Comparison of ENCODE assay signal across 22 cellular contexts in the genomic region with DNA sequence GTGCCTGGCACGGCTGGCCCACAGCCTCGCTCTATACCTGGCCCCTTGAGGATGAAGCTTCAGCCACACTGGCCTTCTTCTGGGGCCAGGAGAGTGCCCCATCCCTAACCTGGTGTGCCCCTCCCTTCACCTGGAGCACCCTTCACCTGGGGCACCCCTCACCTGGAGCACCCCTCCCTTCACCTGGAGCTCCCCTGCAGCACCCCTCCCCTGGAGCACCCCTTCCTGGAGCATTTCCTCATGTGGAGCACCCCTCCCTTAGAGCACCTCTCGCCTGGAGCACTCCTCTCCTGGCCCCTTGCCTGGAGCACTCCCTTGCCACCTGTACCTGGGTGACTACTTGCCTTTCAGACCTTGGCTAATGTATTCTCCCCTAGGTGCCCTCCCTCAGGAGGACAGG. TPM values are rescaled to one million over a fixed set of nuclear protein-coding genes. Genes with fewer than 3 reads are reported as not detected.
DNase-seq lines count a peak whose midpoint lies in the region; ATAC-seq, FAIRE-seq and TF ChIP-seq lines count a peak whose summit lies in the region.
"Had no signal": no experiment of that assay in that cellular context is flagged by ENCODE, and none has a peak within 500 bp of the region (broad histone marks: within the 10 kb centered on the region; RNA-seq: fewer than 3 reads in every experiment).

No MANE protein-coding gene starts in this region.

- no peaks in the 10 kb centered on the region for H3K9me3 ChIP-seq in K562 (replicated peaks; ENCODE audit: control insufficient read depth, insufficient read depth, low read depth, low read length)
- H3K9me3 ChIP-seq: BLaER1 treated with 17β-estradiol and CSF1 and Interleukin-3, amounts not matched to agents 10 nM and 100 nM had no signal

- TF ChIP-seq POLR2A in K562 (conservative IDR thresholded peaks at IDR 0.05) = no peak

- no peaks in the 10 kb centered on the region for H3K79me2 ChIP-seq in K562 (ENCODE audit: control insufficient read depth, insufficient read depth, low read length)

- H3K27ac Mint-ChIP-seq in nephron = no peak overlapping the region
- H3K27ac Mint-ChIP-seq: CD8-positive, alpha-beta memory T cell; GM23338 had no signal

- H3K36me3 Mint-ChIP-seq in nephron (ENCODE audit: low read depth) = no peaks in the 10 kb centered on the region
- H3K36me3 Mint-ChIP-seq: CD8-positive, alpha-beta memory T cell; IgD-negative memory B cell had no signal

- H3K4me3 ChIP-seq in K562 = no peak overlapping the region
- H3K4me3 ChIP-seq: BLaER1 treated with 17β-estradiol and CSF1 and Interleukin-3, amounts not matched to agents 10 nM and 100 nM; GM23338 had no signal

- no peak overlapping the region for H2AFZ ChIP-seq in K562 (ENCODE audit: low read depth, low read length)
- H2AFZ ChIP-seq: GM23338 had no signal

- TF ChIP-seq RAD21 in K562 (CRISPR knock-in tag; conservative IDR thresholded peaks at IDR 0.05 in 1 of 2, IDR thresholded peaks at IDR 0.05 in 1 of 2) = no peak

- DNase-seq in NCI-H69 (lab: John Stamatoyannopoulos, UW) (peak; percentile 40), K562 (ENCODE audit: extremely low read depth in 1 of 4, low spot score in 3 of 4) (no peak), kidney glomerular epithelial cell (lab: John Stamatoyannopoulos, UW) (no peak), NCI-H2171 treated with DMSO at 0.1 percent for 48 hours (lab: John Stamatoyannopoulos, UW) (no peak)
- DNase-seq: CD8-positive, alpha-beta memory T cell; DMS53; EL; NCI-H1105; NCI-H1694; NCI-H2081 treated with DMSO at 0.1 percent for 48 hours; NCI-H748 treated with DMSO at 0.1 percent for 48 hours; Right ventricle myocardium superior had no signal

- no peak for FAIRE-seq in K562 (lab: Jason Lieb, UNC)
- FAIRE-seq: GM12891, GM18507, HTR-8/SVneo, RCC 7860 had no signal

- H3K4me1 ChIP-seq in K562 (replicated peaks in 1 of 2; ENCODE audit: control insufficient read depth in 2 of 2, insufficient read depth in 2 of 2, low read length in 2 of 2) = peaks cover 0 to 65% of the 10 kb centered on the region in 2 experiments; a peak in 3 of 5 replicates

- intact Hi-C loops in K562 (cut with micrococcal nuclease) = no loop called here

- CTCF ChIA-PET in K562 (lab: Yijun Ruan, JAX; ENCODE audit: low intra/inter-chr PET ratio) = interaction anchor here (0.6 kb wide), 1 partner anchor 81 kb away, joined by 5 read pairs; no protein-coding TSS in a partner anchor

- POLR2A ChIA-PET in K562 (lab: Yijun Ruan, JAX) = interaction anchor here (0.7 to 1.0 kb wide), 3 partner anchors 28 to 171 kb away, joined by 3 read pairs; no protein-coding TSS in a partner anchor

- H3K4me2 ChIP-seq in K562 (ENCODE audit: insufficient read depth, low read length) = no peak overlapping the region
- H3K4me2 ChIP-seq: BLaER1 treated with 17β-estradiol and CSF1 and Interleukin-3, amounts not matched to agents 10 nM and 100 nM; GM23338 had no signal

- peaks cover 4% of the 10 kb centered on the region for H3K4me1 Mint-ChIP-seq in nephron
- H3K4me1 Mint-ChIP-seq: GM23338 had no signal

- no peaks in the 10 kb centered on the region for H3K9me3 Mint-ChIP-seq in nephron
- H3K9me3 Mint-ChIP-seq: CD8-positive, alpha-beta memory T cell; IgD-negative memory B cell had no signal

- in situ Hi-C loops in K562 (cut with MboI) = no loop called here

- WGBS in K562 (ENCODE audit: insufficient coverage, low coverage, missing lambda C conversion rate) = 0% methylated on average over 3 of the region's 3 CpGs

- no peak for ATAC-seq in K562
- ATAC-seq: GM23338, HCT116 had no signal

- TF ChIP-seq CTCF in K562 (IDR thresholded peaks at IDR 0.05 in 2 of 3, conservative IDR thresholded peaks at IDR 0.05 in 1 of 3; ENCODE audit: insufficient read depth in 2 of 3, low read depth in 1 of 3, low read length in 3 of 3) (no peak), nephron (IDR thresholded peaks at IDR 0.05; ENCODE audit: unreplicated experiment in 3 of 3) (no peak)

- H3K27ac ChIP-seq in K562 (ENCODE audit: extremely low read depth, low read depth, low read length) = no peak overlapping the region
- H3K27ac ChIP-seq: BLaER1 treated with 17β-estradiol and CSF1 and Interleukin-3, amounts not matched to agents 10 nM and 100 nM had no signal

- no TSS peak for BruUV-seq in K562 (replicated peaks; lab: Mats Ljungman, UMichigan)

- peaks cover 0 to 27% of the 10 kb centered on the region in 2 experiments; a peak in 3 of 5 replicates for H3K27me3 ChIP-seq in K562 (ENCODE audit: control insufficient read depth in 2 of 2, insufficient read depth in 2 of 2, low read length in 2 of 2)

- peaks cover 70% of the 10 kb centered on the region for H3K27me3 Mint-ChIP-seq in nephron (ENCODE audit: low read depth)

- H3K4me3 Mint-ChIP-seq in nephron = peak overlapping the region in 2 of 3 experiments; percentile 17 to 42
- H3K4me3 Mint-ChIP-seq: GM23338 had no signal

- H3K9ac ChIP-seq in K562 (ENCODE audit: insufficient read depth in 1 of 2, low read depth in 2 of 2, low read length in 2 of 2) = no peak overlapping the region
- H3K9ac ChIP-seq: BLaER1 treated with 17β-estradiol and CSF1 and Interleukin-3, amounts not matched to agents 10 nM and 100 nM had no signal

- no peak for TF ChIP-seq EP300 in K562 (IDR thresholded peaks at IDR 0.05; ENCODE audit: low read length)

- no peaks in the 10 kb centered on the region for H3K9me1 ChIP-seq in K562 (ENCODE audit: control insufficient read depth, insufficient read depth, low read length)

- peaks cover 26% of the 10 kb centered on the region; the same call in 1 of the 2 replicates for H4K20me1 ChIP-seq in K562 (replicated peaks; ENCODE audit: control insufficient read depth, insufficient read depth, low read length)

- H3K36me3 ChIP-seq in K562 (ENCODE audit: control insufficient read depth, insufficient read depth, low read length) = no peaks in the 10 kb centered on the region
- H3K36me3 ChIP-seq: BLaER1 treated with 17β-estradiol and CSF1 and Interleukin-3, amounts not matched to agents 10 nM and 100 nM had no signal

RNA-seq across cellular contexts. Expression of gene FBXL16, which starts 2.4 kb away (rescaled TPM):
- 1.6 and 5.3 TPM in 2 replicates for total RNA-seq in K562 (2011; cell fraction: chromatin; rRNA removed; ENCODE audit: low replicate concordance)
- total RNA-seq in K562 (2011; cell fraction: nucleolus; rRNA removed) = 3.7 and 4.2 TPM in 2 replicates
- total RNA-seq in K562 (2011; cell fraction: nucleoplasm; rRNA removed) = 2.3 and 2.7 TPM in 2 replicates
- 2.2 and 2.7 TPM in 2 replicates for total RNA-seq in K562 (2014; rRNA removed)
- total RNA-seq in K562 (2014; rRNA removed; fragmentation: Illumina TruSeq; extraction: Trizol) = 0.54 and 1.4 TPM in 2 replicates
- total RNA-seq in K562 (2015; rRNA removed; fragmentation: Illumina TruSeq; extraction: Trizol) = 0.41 and 0.47 TPM in 2 replicates
- total RNA-seq in K562 (2021) = 6.0 and 8.2 TPM in 2 replicates
- polyA plus RNA-seq in K562 (2011; rRNA removed) = 1.7 and 3.0 TPM in 2 replicates
- polyA plus RNA-seq in K562 (2011; cell fraction: cytosol; rRNA removed) = 2.6 and 10.1 TPM in 2 replicates
- 5.0 and 9.1 TPM in 2 replicates for polyA plus RNA-seq in K562 (2011; cell fraction: nucleus; rRNA removed)
- polyA plus RNA-seq in K562 (2012) = 5.3 and 7.9 TPM in 2 replicates
- 1.9 and 25.4 TPM in 2 replicates for polyA plus RNA-seq in K562 (2014; fragmentation: Illumina TruSeq; extraction: Trizol)
- under 1 TPM; 0.21 to 0.37 TPM for polyA plus RNA-seq in K562 (2014; fragmentation: Nextera tagmentation; extraction: Ambion mirVana)
- 3.1 and 3.3 TPM in 2 replicates for polyA plus RNA-seq in K562 (2014; rRNA removed)
- polyA minus RNA-seq in K562 (2011; rRNA and poly(A)+ RNA removed) = 0.57 and 0.63 TPM in 2 replicates
- polyA minus RNA-seq in K562 (2011; cell fraction: cytosol; rRNA and poly(A)+ RNA removed) = 3.6 and 6.4 TPM in 2 replicates
- polyA minus RNA-seq in K562 (2011; cell fraction: nucleus; rRNA and poly(A)+ RNA removed) = 1.5 and 2.0 TPM in 2 replicates
- total RNA-seq: LHCN-M2, Right ventricle myocardium superior had no signal

RNA-seq across cellular contexts. Expression of gene METRN, which starts 6.9 kb away (rescaled TPM):
- 7.3 and 31.7 TPM in 2 replicates for total RNA-seq in K562 (2011; cell fraction: chromatin; rRNA removed; ENCODE audit: low replicate concordance)
- total RNA-seq in K562 (2011; cell fraction: nucleolus; rRNA removed) = 28.0 and 30.0 TPM in 2 replicates
- total RNA-seq in K562 (2011; cell fraction: nucleoplasm; rRNA removed) = 19.2 and 20.2 TPM in 2 replicates
- total RNA-seq in K562 (2014; rRNA removed) = 89.8 and 111 TPM in 2 replicates
- total RNA-seq in K562 (2014; rRNA removed; fragmentation: Illumina TruSeq; extraction: Trizol) = 1.0 and 2.0 TPM in 2 replicates
- 17.7 and 23.9 TPM in 2 replicates for total RNA-seq in K562 (2015; rRNA removed; fragmentation: Illumina TruSeq; extraction: Trizol)
- total RNA-seq in K562 (2021) = 73.5 and 79.2 TPM in 2 replicates
- 15.4 and 33.4 TPM in 2 replicates for polyA plus RNA-seq in K562 (2011; rRNA removed)
- 34.9 and 189 TPM in 2 replicates for polyA plus RNA-seq in K562 (2011; cell fraction: cytosol; rRNA removed)
- polyA plus RNA-seq in K562 (2011; cell fraction: nucleus; rRNA removed) = 44.8 and 72.6 TPM in 2 replicates
- polyA plus RNA-seq in K562 (2012) = 21.7 and 27.0 TPM in 2 replicates
- polyA plus RNA-seq in K562 (2014; fragmentation: Illumina TruSeq; extraction: Trizol) = 3.0 and 8.7 TPM in 2 replicates
- 1 to 10 TPM in 1 of 2 experiments, under 1 TPM in 1; 0.20 to 1.2 TPM for polyA plus RNA-seq in K562 (2014; fragmentation: Nextera tagmentation; extraction: Ambion mirVana)
- 73.3 and 90.1 TPM in 2 replicates for polyA plus RNA-seq in K562 (2014; rRNA removed)
- 1.9 and 2.5 TPM in 2 replicates for polyA minus RNA-seq in K562 (2011; rRNA and poly(A)+ RNA removed)
- polyA minus RNA-seq in K562 (2011; cell fraction: cytosol; rRNA and poly(A)+ RNA removed) = 13.1 and 17.0 TPM in 2 replicates
- polyA minus RNA-seq in K562 (2011; cell fraction: nucleus; rRNA and poly(A)+ RNA removed) = 14.6 and 14.7 TPM in 2 replicates

RNA-seq across cellular contexts. Expression of gene ANTKMT, which starts 12.9 kb away (rescaled TPM):
- total RNA-seq in K562 (2011; cell fraction: chromatin; rRNA removed; ENCODE audit: low replicate concordance) = 7.6 and 54.6 TPM in 2 replicates
- total RNA-seq in K562 (2011; cell fraction: nucleolus; rRNA removed) = 105 and 120 TPM in 2 replicates
- total RNA-seq in K562 (2011; cell fraction: nucleoplasm; rRNA removed) = 30.9 and 33.4 TPM in 2 replicates
- total RNA-seq in K562 (2014; rRNA removed) (170 and 221 TPM in 2 replicates), K562 (2014; rRNA removed; fragmentation: Illumina TruSeq; extraction: Trizol) (2.3 and 4.3 TPM in 2 replicates), K562 (2015; rRNA removed; fragmentation: Illumina TruSeq; extraction: Trizol) (39.9 and 47.1 TPM in 2 replicates), K562 (2021) (217 and 240 TPM in 2 replicates)
- polyA plus RNA-seq in K562 (2011; rRNA removed) (19.1 and 26.3 TPM in 2 replicates), K562 (2014; fragmentation: Illumina TruSeq; extraction: Trizol) (2.8 and 9.0 TPM in 2 replicates), K562 (2014; fragmentation: Nextera tagmentation; extraction: Ambion mirVana) (1 to 10 TPM in 1 of 2 experiments, under 1 TPM in 1; 0.58 to 2.1 TPM), K562 (2014; rRNA removed) (158 and 161 TPM in 2 replicates)
- polyA plus RNA-seq in K562 (2011; cell fraction: cytosol; rRNA removed) = 53.5 and 239 TPM in 2 replicates
- polyA plus RNA-seq in K562 (2011; cell fraction: nucleus; rRNA removed) = 99.3 and 186 TPM in 2 replicates
- polyA plus RNA-seq in K562 (2012) = 31.0 and 45.4 TPM in 2 replicates
- polyA minus RNA-seq in K562 (2011; rRNA and poly(A)+ RNA removed) = 0.42 and 0.48 TPM in 2 replicates
- 17.5 and 22.8 TPM in 2 replicates for polyA minus RNA-seq in K562 (2011; cell fraction: cytosol; rRNA and poly(A)+ RNA removed)
- 37.1 and 45.1 TPM in 2 replicates for polyA minus RNA-seq in K562 (2011; cell fraction: nucleus; rRNA and poly(A)+ RNA removed)

RNA-seq across cellular contexts. Expression of gene WDR24, which starts 17.8 kb away (rescaled TPM):
- total RNA-seq in K562 (2011; cell fraction: chromatin; rRNA removed; ENCODE audit: low replicate concordance) = 7.7 and 42.2 TPM in 2 replicates
- total RNA-seq in K562 (2011; cell fraction: nucleolus; rRNA removed) = 40.7 and 45.1 TPM in 2 replicates
- 14.7 and 16.8 TPM in 2 replicates for total RNA-seq in K562 (2011; cell fraction: nucleoplasm; rRNA removed)
- total RNA-seq in K562 (2014; rRNA removed) = 4.8 and 5.3 TPM in 2 replicates
- total RNA-seq in K562 (2014; rRNA removed; fragmentation: Illumina TruSeq; extraction: Trizol) = 0.70 and 1.2 TPM in 2 replicates
- 3.4 and 5.1 TPM in 2 replicates for total RNA-seq in K562 (2015; rRNA removed; fragmentation: Illumina TruSeq; extraction: Trizol)
- total RNA-seq in K562 (2021) = 23.3 and 25.4 TPM in 2 replicates
- polyA plus RNA-seq in K562 (2011; rRNA removed) = 3.3 and 6.7 TPM in 2 replicates
- 5.5 and 12.0 TPM in 2 replicates for polyA plus RNA-seq in K562 (2011; cell fraction: cytosol; rRNA removed)
- 36.7 and 65.7 TPM in 2 replicates for polyA plus RNA-seq in K562 (2011; cell fraction: nucleus; rRNA removed)
- polyA plus RNA-seq in K562 (2012) = 14.6 and 20.0 TPM in 2 replicates
- polyA plus RNA-seq in K562 (2014; fragmentation: Illumina TruSeq; extraction: Trizol) = 5.5 and 10.2 TPM in 2 replicates
- under 1 TPM; 0.08 to 0.11 TPM for polyA plus RNA-seq in K562 (2014; fragmentation: Nextera tagmentation; extraction: Ambion mirVana)
- 12.2 and 12.5 TPM in 2 replicates for polyA plus RNA-seq in K562 (2014; rRNA removed)
- polyA minus RNA-seq in K562 (2011; rRNA and poly(A)+ RNA removed) = 2.7 and 3.3 TPM in 2 replicates
- polyA minus RNA-seq in K562 (2011; cell fraction: cytosol; rRNA and poly(A)+ RNA removed) = 7.6 and 11.2 TPM in 2 replicates
- 14.4 and 18.2 TPM in 2 replicates for polyA minus RNA-seq in K562 (2011; cell fraction: nucleus; rRNA and poly(A)+ RNA removed)

RNA-seq across cellular contexts. Expression of gene CCDC78, which starts 18.2 kb away (rescaled TPM):
- total RNA-seq in K562 (2011; cell fraction: chromatin; rRNA removed; ENCODE audit: low replicate concordance) = 12.8 and 51.1 TPM in 2 replicates
- total RNA-seq in K562 (2011; cell fraction: nucleolus; rRNA removed) = 36.0 and 37.1 TPM in 2 replicates
- 14.0 and 15.0 TPM in 2 replicates for total RNA-seq in K562 (2011; cell fraction: nucleoplasm; rRNA removed)
- total RNA-seq in K562 (2014; rRNA removed) = 5.7 and 10.6 TPM in 2 replicates
- total RNA-seq in K562 (2014; rRNA removed; fragmentation: Illumina TruSeq; extraction: Trizol) = 0.57 and 0.76 TPM in 2 replicates
- 2.9 and 3.1 TPM in 2 replicates for total RNA-seq in K562 (2015; rRNA removed; fragmentation: Illumina TruSeq; extraction: Trizol)
- total RNA-seq in K562 (2021) = 13.4 and 14.4 TPM in 2 replicates
- polyA plus RNA-seq in K562 (2011; rRNA removed) = 3.0 and 5.9 TPM in 2 replicates
- polyA plus RNA-seq in K562 (2011; cell fraction: cytosol; rRNA removed) = 2.5 and 5.1 TPM in 2 replicates
- polyA plus RNA-seq in K562 (2011; cell fraction: nucleus; rRNA removed) = 66.9 and 107 TPM in 2 replicates
- 6.2 and 9.5 TPM in 2 replicates for polyA plus RNA-seq in K562 (2012)
- 2.6 and 2.8 TPM in 2 replicates for polyA plus RNA-seq in K562 (2014; fragmentation: Illumina TruSeq; extraction: Trizol)
- polyA plus RNA-seq in K562 (2014; fragmentation: Nextera tagmentation; extraction: Ambion mirVana) = under 1 TPM; 0.24 to 0.29 TPM
- polyA plus RNA-seq in K562 (2014; rRNA removed) = 17.7 and 20.6 TPM in 2 replicates
- polyA minus RNA-seq in K562 (2011; rRNA and poly(A)+ RNA removed) = 0.39 TPM in 2 replicates
- polyA minus RNA-seq in K562 (2011; cell fraction: cytosol; rRNA and poly(A)+ RNA removed) = not detected in 2 replicates
- 8.8 and 8.9 TPM in 2 replicates for polyA minus RNA-seq in K562 (2011; cell fraction: nucleus; rRNA and poly(A)+ RNA removed)
